In the genomic region with DNA sequence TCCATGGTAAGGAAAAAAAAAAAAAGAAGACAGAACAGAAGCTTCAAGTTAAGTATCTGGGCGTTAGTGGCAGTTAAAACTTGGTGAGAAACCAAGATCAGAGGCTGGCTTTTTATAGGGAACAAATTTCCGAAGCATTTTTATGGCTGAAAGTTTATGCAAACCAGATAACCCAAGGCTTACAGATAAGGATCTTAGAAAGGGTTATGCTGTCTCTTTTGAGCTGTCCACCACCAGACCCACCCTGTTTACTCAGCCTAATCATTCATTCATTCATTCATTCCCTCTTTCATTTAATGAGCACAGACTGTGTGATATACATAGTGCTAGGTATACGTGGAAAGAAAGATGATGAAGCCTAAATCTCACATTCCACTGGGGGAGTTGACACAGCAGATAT, we compare ENCODE assay signal across 19 cellular contexts.
"Had no signal": no experiment of that assay in that cellular context is flagged by ENCODE, and none has a peak within 500 bp of the region (broad histone marks: within the 10 kb centered on the region; RNA-seq: fewer than 3 reads in every experiment).

No MANE protein-coding gene starts in this region.

- H3K4me3 ChIP-seq: ascending aorta, breast epithelium, heart right ventricle, thyroid gland had no signal

- H3K27me3 ChIP-seq: ascending aorta, breast epithelium, heart right ventricle, thyroid gland had no signal

- H3K27me3 Mint-ChIP-seq: activated naive CD4-positive, alpha-beta T cell treated with anti-CD3 and anti-CD28 coated beads, Interleukin-2, amount 50 U/mL, for 24 hours; memory B cell had no signal

- H3K9me3 ChIP-seq: ascending aorta, breast epithelium, heart right ventricle, thyroid gland had no signal

- DNase-seq: activated CD4-positive, alpha-beta T cell treated with anti-CD3 and anti-CD28 coated beads for 1 hour; activated CD8-positive, alpha-beta memory T cell treated with anti-CD3 and anti-CD28 coated beads for 24 hours; activated effector memory CD4-positive, alpha-beta T cell treated with anti-CD3 and anti-CD28 coated beads, Interleukin-2, amount 50 U/mL, for 16 hours; activated T-cell treated with anti-CD3 and anti-CD28 coated beads, Interleukin-2, amount 50 U/mL, for 72 hours; cortex of kidney; erythroblast; heart right ventricle; immature natural killer cell; naive thymus-derived CD4-positive, alpha-beta T cell; stimulated activated CD4-positive, alpha-beta T cell treated with anti-CD3 and anti-CD28 coated beads, Interleukin-12 subunit alpha, Interleukin-12 subunit beta, amount 100 ng/mL, for 4 hours; stimulated activated CD4-positive, alpha-beta T cell treated with anti-CD3 and anti-CD28 coated beads, Interleukin-1b, Interleukin-23, amount 100 ng/mL, for 48 hours; stimulated activated CD8-positive, alpha-beta memory T cell treated with anti-CD3 and anti-CD28 coated beads, Interleukin-4, amount 100 ng/mL, for 48 hours; stimulated activated naive CD4-positive, alpha-beta T cell treated with Interleukin-2 at 50 U/mL for 16 hours; thyroid gland had no signal

- ATAC-seq: activated T-cell treated with anti-CD3 and anti-CD28 coated beads, Interleukin-2, amount 50 U/mL, for 72 hours; heart right ventricle; naive thymus-derived CD4-positive, alpha-beta T cell had no signal

- H3K4me3 Mint-ChIP-seq: activated naive CD4-positive, alpha-beta T cell treated with anti-CD3 and anti-CD28 coated beads, Interleukin-2, amount 50 U/mL, for 24 hours; activated T-cell treated with anti-CD3 and anti-CD28 coated beads, Interleukin-2, amount 50 U/mL, for 72 hours; immature natural killer cell; memory B cell; naive thymus-derived CD4-positive, alpha-beta T cell; T-helper 1 cell treated with Interleukin-12 subunit alpha and Interleukin-12 subunit beta and Interleukin-4 antibody, amounts not matched to agents 30 μg/mL and 1 μg/mL, for 36 hours had no signal

- H3K9me3 Mint-ChIP-seq: activated naive CD4-positive, alpha-beta T cell treated with anti-CD3 and anti-CD28 coated beads, Interleukin-2, amount 50 U/mL, for 24 hours; activated T-cell treated with anti-CD3 and anti-CD28 coated beads, Interleukin-2, amount 50 U/mL, for 72 hours; immature natural killer cell; memory B cell; naive thymus-derived CD4-positive, alpha-beta T cell; T-helper 1 cell treated with Interleukin-12 subunit alpha and Interleukin-12 subunit beta and Interleukin-4 antibody, amounts not matched to agents 30 μg/mL and 1 μg/mL, for 36 hours had no signal

- H3K27ac Mint-ChIP-seq: activated naive CD4-positive, alpha-beta T cell treated with anti-CD3 and anti-CD28 coated beads, Interleukin-2, amount 50 U/mL, for 24 hours; activated T-cell treated with anti-CD3 and anti-CD28 coated beads, Interleukin-2, amount 50 U/mL, for 72 hours; immature natural killer cell; memory B cell; naive thymus-derived CD4-positive, alpha-beta T cell; T-helper 1 cell treated with Interleukin-12 subunit alpha and Interleukin-12 subunit beta and Interleukin-4 antibody, amounts not matched to agents 30 μg/mL and 1 μg/mL, for 36 hours had no signal

- H3K4me1 Mint-ChIP-seq: activated naive CD4-positive, alpha-beta T cell treated with anti-CD3 and anti-CD28 coated beads, Interleukin-2, amount 50 U/mL, for 24 hours; immature natural killer cell; memory B cell had no signal

- H3K36me3 ChIP-seq: ascending aorta, breast epithelium, heart right ventricle, thyroid gland had no signal

- H3K27ac ChIP-seq: ascending aorta, breast epithelium, heart right ventricle, thyroid gland had no signal

- H3K36me3 Mint-ChIP-seq: activated naive CD4-positive, alpha-beta T cell treated with anti-CD3 and anti-CD28 coated beads, Interleukin-2, amount 50 U/mL, for 24 hours; memory B cell; naive thymus-derived CD4-positive, alpha-beta T cell had no signal
